Comparison of ENCODE assay signal across 21 cellular contexts in genomic region chr6:108766886-108767285, GRCh38.
"Had no signal": no experiment of that assay in that cellular context is flagged by ENCODE, and none has a peak within 500 bp of the region (broad histone marks: within the 10 kb centered on the region; RNA-seq: fewer than 3 reads in every experiment).

No MANE protein-coding gene starts in this region.

- H2AFZ ChIP-seq: PC-9 had no signal

- H3K4me2 ChIP-seq: KMS-11, PC-9 had no signal

- DNase-seq: NCI-H1048, NCI-H1105, NCI-H1417, NCI-H1436 treated with DMSO at 0.1 percent for 48 hours, NCI-H1694, NCI-H187 treated with DMSO at 0.1 percent for 48 hours, NCI-H2029 treated with DMSO at 0.1 percent for 48 hours, NCI-H2171 treated with DMSO at 0.1 percent for 48 hours, NCI-H446, NCI-H510A, NCI-H524 treated with DMSO at 0.1 percent for 48 hours, NCI-H774, OCI-M1, PC-9, SHP77 treated with DMSO at 0.1 percent for 48 hours, SJCRH30 had no signal

- H3K36me3 ChIP-seq: Peyer's patch, SJCRH30 had no signal

- H3K9ac ChIP-seq: KMS-11 had no signal

- H3K27ac ChIP-seq: KMS-11, PC-9, Peyer's patch, SJCRH30 had no signal

- H3K4me1 ChIP-seq: SJCRH30 had no signal

- H3K27me3 ChIP-seq: Peyer's patch, SJCRH30 had no signal

- H3K4me3 ChIP-seq: K562, PC-9, Peyer's patch, SJCRH30 had no signal

- H3K9me3 ChIP-seq: Peyer's patch, SJCRH30 had no signal

- FAIRE-seq: K562 had no signal

- ATAC-seq: K562, Right ventricle myocardium inferior, SK-N-SH treated with all-trans-retinoic acid at 6 μM for 48 hours had no signal
